ENCODE assay signal across 11 cellular contexts in genomic region chr19:38062959-38063786, GRCh38.
DNase-seq lines count a peak whose midpoint lies in the region; ATAC-seq, FAIRE-seq and TF ChIP-seq lines count a peak whose summit lies in the region.
"Had no signal": no experiment of that assay in that cellular context is flagged by ENCODE, and none has a peak within 500 bp of the region (broad histone marks: within the 10 kb centered on the region; RNA-seq: fewer than 3 reads in every experiment).

No MANE protein-coding gene starts in this region.

- no peak overlapping the region for H3K4me2 ChIP-seq in A549

- TF ChIP-seq POLR2A in A549 (IDR thresholded peaks at IDR 0.05; ENCODE audit: low read length) = no peak

- H3K9me3 ChIP-seq in A549 = no peaks in the 10 kb centered on the region
- no peaks in the 10 kb centered on the region for H3K9me3 ChIP-seq in SJCRH30 (replicated peaks)

- CTCF ChIA-PET in A549 (lab: Yijun Ruan, JAX) = interaction anchor here (0.7 to 2.9 kb wide), 7 partner anchors 11 to 160 kb away, joined by 3 to 11 read pairs (median 4); no protein-coding TSS in a partner anchor

- no peaks in the 10 kb centered on the region for H3K27me3 ChIP-seq in SJCRH30

- 87% methylated on average over 21 of the region's 21 CpGs for WGBS in A549 (ENCODE audit: missing lambda C conversion rate)

- no peak for TF ChIP-seq EP300 in A549 (IDR thresholded peaks at IDR 0.05)

- TF ChIP-seq RAD21 in A549 (conservative IDR thresholded peaks at IDR 0.05 in 1 of 2, IDR thresholded peaks at IDR 0.05 in 1 of 2) = no peak

- POLR2A ChIA-PET in A549 (lab: Yijun Ruan, JAX) = no interaction called here

- DNase-seq in A549 (ENCODE audit: low read depth in 1 of 2, low spot score in 1 of 2) (no peak), NCI-H1092 (lab: John Stamatoyannopoulos, UW) (peak; percentile 59), SJCRH30 (peak; percentile 96 to 99), midbrain (lab: John Stamatoyannopoulos, UW) (peak; percentile 26), inferior parietal cortex (ENCODE audit: extremely low spot score) (no peak), NCI-H526 (lab: John Stamatoyannopoulos, UW) (no peak), foreskin melanocyte (no peak)
- DNase-seq: CD4-positive, CD25-positive, alpha-beta regulatory T cell; SW 1271 had no signal

- ATAC-seq in A549 (peak; percentile 4 to 15; a peak in 3 of 6 replicates), GM19324 (IDR thresholded peaks at IDR 0.05; ENCODE audit: low FRiP score, unreplicated experiment) (no peak)

- H3K4me1 ChIP-seq in A549 = peaks cover 22% of the 10 kb centered on the region
- H3K4me1 ChIP-seq in SJCRH30 = peaks cover 28% of the 10 kb centered on the region

- FAIRE-seq in A549 (lab: Jason Lieb, UNC) = no peak
- FAIRE-seq: GM18507 had no signal

- H3K36me3 ChIP-seq in SJCRH30 = no peaks in the 10 kb centered on the region

- TF ChIP-seq CTCF in A549 (IDR thresholded peaks at IDR 0.05) = no peak

- H3K27ac ChIP-seq in A549 (peak overlapping the region in 1 of 2 experiments; percentile 24; a peak in 1 of 6 replicates), SJCRH30 (peak overlapping the region; percentile 76)

- H3K4me3 ChIP-seq in A549 (no peak overlapping the region), SJCRH30 (peak overlapping the region; percentile 1; the same call in 1 of the 2 replicates)

TF ChIP-seq in A549, 52 proteins besides CTCF, POLR2A, EP300 and RAD21:
- no peak for TF ChIP-seq TFCP2L1 (CRISPR knock-in tag; IDR thresholded peaks at IDR 0.05)
- no peak for TF ChIP-seq CHD2 (IDR thresholded peaks at IDR 0.05; ENCODE audit: low read length, partially characterized antibody)
- TF ChIP-seq ESRRA (IDR thresholded peaks at IDR 0.05; ENCODE audit: borderline replicate concordance, low read length) = no peak
- TF ChIP-seq SMC3 (IDR thresholded peaks at IDR 0.05) = no peak
- TF ChIP-seq CBX2 (IDR thresholded peaks at IDR 0.05; ENCODE audit: borderline replicate concordance, low read depth) = no peak
- TF ChIP-seq FOSB (CRISPR knock-in tag; IDR thresholded peaks at IDR 0.05) = no peak
- no peak for TF ChIP-seq GATA3 (IDR thresholded peaks at IDR 0.05; ENCODE audit: borderline replicate concordance)
- TF ChIP-seq JUN (IDR thresholded peaks at IDR 0.05) = no peak
- no peak for TF ChIP-seq JUNB (IDR thresholded peaks at IDR 0.05)
- TF ChIP-seq, protein P1, sequence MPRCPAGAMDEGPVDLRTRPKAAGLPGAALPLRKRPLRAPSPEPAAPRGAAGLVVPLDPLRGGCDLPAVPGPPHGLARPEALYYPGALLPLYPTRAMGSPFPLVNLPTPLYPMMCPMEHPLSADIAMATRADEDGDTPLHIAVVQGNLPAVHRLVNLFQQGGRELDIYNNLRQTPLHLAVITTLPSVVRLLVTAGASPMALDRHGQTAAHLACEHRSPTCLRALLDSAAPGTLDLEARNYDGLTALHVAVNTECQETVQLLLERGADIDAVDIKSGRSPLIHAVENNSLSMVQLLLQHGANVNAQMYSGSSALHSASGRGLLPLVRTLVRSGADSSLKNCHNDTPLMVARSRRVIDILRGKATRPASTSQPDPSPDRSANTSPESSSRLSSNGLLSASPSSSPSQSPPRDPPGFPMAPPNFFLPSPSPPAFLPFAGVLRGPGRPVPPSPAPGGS (IDR thresholded peaks at IDR 0.05) = no peak
- no peak for TF ChIP-seq POLR2AphosphoS2 (conservative IDR thresholded peaks at IDR 0.05; ENCODE audit: low read length)

Comparison
In these comparisons a context has a peak if more than half of its experiments do, and no peak if none do; other contexts are left out.
1. DNase-seq: peak in NCI-H1092 (single experiment), SJCRH30 (2 of 2) and midbrain (single experiment); none in A549 (0 of 2), inferior parietal cortex (single experiment), NCI-H526 (0 of 2) and foreskin melanocyte (single experiment).